ENCODE assay signal across 5 cellular contexts in the genomic region with DNA sequence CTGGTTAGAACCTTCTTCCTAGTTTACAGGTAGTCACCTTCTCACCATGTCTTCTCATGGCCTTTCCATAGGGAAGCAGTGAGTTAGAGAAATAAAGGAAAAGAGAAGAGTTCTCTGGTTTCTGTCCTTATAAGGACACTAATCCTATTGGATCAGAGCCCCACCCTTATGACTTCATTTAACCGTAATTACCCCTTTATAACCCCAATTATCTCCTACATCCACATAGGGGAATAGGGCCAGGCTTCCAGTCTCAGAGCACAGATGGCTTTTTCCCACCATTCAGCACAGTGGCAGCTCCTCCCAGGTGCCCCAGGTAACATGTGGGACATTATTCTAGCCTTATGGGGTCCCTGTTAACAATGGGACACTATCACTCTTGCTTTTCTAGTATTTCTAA.
DNase-seq lines count a peak whose midpoint lies in the region; ATAC-seq, FAIRE-seq and TF ChIP-seq lines count a peak whose summit lies in the region.
"Not testable (repeated sequence)": the region's sequence is repeated elsewhere in the genome, so short reads cannot be mapped to it uniquely, and the experiment has no call there.

No MANE protein-coding gene starts in this region.

- not testable (repeated sequence) for TF ChIP-seq EP300 in K562 (IDR thresholded peaks at IDR 0.05; ENCODE audit: low read length)

- intact Hi-C loops in K562 (cut with micrococcal nuclease); left colon (cut with DNase I, micrococcal nuclease); mucosa of descending colon (cut with DNase I, micrococcal nuclease): not testable (repeated sequence)

- TF ChIP-seq POLR2A in K562 (conservative IDR thresholded peaks at IDR 0.05): not testable (repeated sequence)

- H3K9me3 ChIP-seq in K562 (replicated peaks; ENCODE audit: control insufficient read depth, insufficient read depth, low read depth, low read length); mucosa of descending colon: not testable (repeated sequence)

- not testable (repeated sequence) for H2AFZ ChIP-seq in K562 (ENCODE audit: low read depth, low read length)

- not testable (repeated sequence) for ATAC-seq in K562
- peak; percentile 52 for ATAC-seq in left colon
- peak; percentile 52 for ATAC-seq in mucosa of descending colon

- not testable (repeated sequence) for H3K9me1 ChIP-seq in K562 (ENCODE audit: control insufficient read depth, insufficient read depth, low read length)

- H3K4me1 ChIP-seq in K562 (replicated peaks in 1 of 2; ENCODE audit: control insufficient read depth in 2 of 2, insufficient read depth in 2 of 2, low read length in 2 of 2); mucosa of descending colon (ENCODE audit: low read depth): not testable (repeated sequence)

- not testable (repeated sequence) for H3K36me3 ChIP-seq in K562 (ENCODE audit: control insufficient read depth, insufficient read depth, low read length); mucosa of descending colon (ENCODE audit: low read depth)

- H3K27me3 ChIP-seq in K562 (ENCODE audit: control insufficient read depth in 2 of 2, insufficient read depth in 2 of 2, low read length in 2 of 2): not testable (repeated sequence)

- DNase-seq in GM19239 (ENCODE audit: insufficient read length, low spot score); HTR-8/SVneo (ENCODE audit: insufficient read length, low spot score); K562 (ENCODE audit: extremely low read depth in 1 of 4, low spot score in 3 of 4); left colon; mucosa of descending colon: not testable (repeated sequence)

- H3K9ac ChIP-seq in K562 (ENCODE audit: insufficient read depth in 1 of 2, low read depth in 2 of 2, low read length in 2 of 2): not testable (repeated sequence)

- in situ Hi-C loops in K562 (cut with MboI): not testable (repeated sequence)

- POLR2A ChIA-PET in K562 (lab: Yijun Ruan, JAX): not testable (repeated sequence)

- peak; percentile 28 for FAIRE-seq in GM19239 (lab: Jason Lieb, UNC)
- peak; percentile 33 for FAIRE-seq in HTR-8/SVneo (lab: Jason Lieb, UNC)
- FAIRE-seq in K562 (lab: Jason Lieb, UNC): peak; percentile 67

- H3K27ac ChIP-seq in K562 (ENCODE audit: extremely low read depth, low read depth, low read length): not testable (repeated sequence)

- H3K4me3 ChIP-seq in K562, mucosa of descending colon: not testable (repeated sequence)

- no CpG with 5 or more reads among the region's 1 CpG for WGBS in K562 (ENCODE audit: insufficient coverage, low coverage, missing lambda C conversion rate)

- TF ChIP-seq RAD21 in K562 (CRISPR knock-in tag; conservative IDR thresholded peaks at IDR 0.05 in 1 of 2, IDR thresholded peaks at IDR 0.05 in 1 of 2): not testable (repeated sequence)

- not testable (repeated sequence) for BruUV-seq in K562 (replicated peaks; lab: Mats Ljungman, UMichigan)

- H3K79me2 ChIP-seq in K562 (ENCODE audit: control insufficient read depth, insufficient read depth, low read length): not testable (repeated sequence)

- CTCF ChIA-PET in K562 (lab: Yijun Ruan, JAX; ENCODE audit: low intra/inter-chr PET ratio): not testable (repeated sequence)

- not testable (repeated sequence) for TF ChIP-seq CTCF in K562 (IDR thresholded peaks at IDR 0.05 in 2 of 3, conservative IDR thresholded peaks at IDR 0.05 in 1 of 3; ENCODE audit: insufficient read depth in 2 of 3, low read depth in 1 of 3, low read length in 3 of 3); mucosa of descending colon (IDR thresholded peaks at IDR 0.05)

- not testable (repeated sequence) for H3K4me2 ChIP-seq in K562 (ENCODE audit: insufficient read depth, low read length)

- not testable (repeated sequence) for H4K20me1 ChIP-seq in K562 (replicated peaks; ENCODE audit: control insufficient read depth, insufficient read depth, low read length)
